Comparison of ENCODE assay signal across 8 cellular contexts in genomic region chr7:2314956-2315530, GRCh38. TPM values are rescaled to one million over a fixed set of nuclear protein-coding genes. Genes with fewer than 3 reads are reported as not detected.
DNase-seq lines count a peak whose midpoint lies in the region; ATAC-seq, FAIRE-seq and TF ChIP-seq lines count a peak whose summit lies in the region.
"Not testable (repeated sequence)": the region's sequence is repeated elsewhere in the genome, so short reads cannot be mapped to it uniquely, and the experiment has no call there.

No MANE protein-coding gene starts in this region.

- H3K9ac ChIP-seq in BLaER1; H9 (ENCODE audit: extremely low read depth, insufficient read length, low read length); MM.1S (ENCODE audit: low read length); GM12878 (ENCODE audit: control insufficient read depth, insufficient read depth, low read length): not testable (repeated sequence)

- H3K4me3 Mint-ChIP-seq in H9 = not testable (repeated sequence)

- not testable (repeated sequence) for H2BK5ac ChIP-seq in H9 (ENCODE audit: insufficient read length, low read length)

- H3K27ac Mint-ChIP-seq in H9 = not testable (repeated sequence)

- H3K56ac ChIP-seq in H9 (ENCODE audit: insufficient read length, low read depth, low read length) = not testable (repeated sequence)

- 100% methylated on average over 1 of the region's 3 CpGs for WGBS in H9 (ENCODE audit: extremely low coverage, insufficient read length, low lambda C conversion rate)
- 10% methylated on average over 3 of the region's 3 CpGs for WGBS in GM12878 (ENCODE audit: insufficient coverage, insufficient replicate concordance, low lambda C conversion rate, missing lambda C conversion rate)
- WGBS in psoas muscle, 3 donors = 71 to 77% (median 75%) methylated on average over 3 of the region's 3 CpGs
- 74 to 76% methylated on average over 3 of the region's 3 CpGs for WGBS in upper lobe of left lung, 2 donors

- H3K36me3 Mint-ChIP-seq in H9 (ENCODE audit: insufficient read depth in 1 of 3, low read depth in 3 of 3) = not testable (repeated sequence)

- H3K4ac ChIP-seq in H9 (ENCODE audit: low read depth, low read length) = not testable (repeated sequence)

- peaks cover 70% of the 10 kb centered on the region for H3K4me1 ChIP-seq in BLaER1
- H3K4me1 ChIP-seq in H9 (ENCODE audit: insufficient read depth, low read length); MM.1S (ENCODE audit: low read length); psoas muscle: not testable (repeated sequence)
- H3K4me1 ChIP-seq in GM12878 (ENCODE audit: control insufficient read depth, insufficient read depth, low read length) = peaks cover 12% of the 10 kb centered on the region
- H3K4me1 ChIP-seq in lower lobe of right lung = peaks cover 15% of the 10 kb centered on the region
- H3K4me1 ChIP-seq in upper lobe of left lung = peaks cover 0 to 15% (median 10%) of the 10 kb centered on the region in 4 donors

- H3K23ac ChIP-seq in H9 (ENCODE audit: insufficient read length, low read depth, low read length) = not testable (repeated sequence)

- not testable (repeated sequence) for H3K27me3 ChIP-seq in BLaER1; H9 (ENCODE audit: insufficient read depth, low read length); MM.1S (replicated peaks; ENCODE audit: insufficient read depth, low read length); GM12878 (replicated peaks in 1 of 2; ENCODE audit: control insufficient read depth in 2 of 2, insufficient read depth in 2 of 2, low read length in 1 of 2); lower lobe of right lung (ENCODE audit: low read depth); psoas muscle (ENCODE audit: insufficient read depth in 3 of 3, low read length in 2 of 3); upper lobe of left lung

- not testable (repeated sequence) for H3K14ac ChIP-seq in H9 (ENCODE audit: insufficient read depth, low read length)

- H2BK12ac ChIP-seq in H9 (ENCODE audit: insufficient read length, low read depth, low read length) = not testable (repeated sequence)

- not testable (repeated sequence) for H3F3A ChIP-seq in MM.1S (ENCODE audit: insufficient read depth, low read length)

- H3K36me3 ChIP-seq in BLaER1; MM.1S (replicated peaks; ENCODE audit: insufficient read depth, low read length); GM12878 (ENCODE audit: control insufficient read depth in 2 of 2, insufficient read depth in 2 of 2, low read length in 1 of 2); lower lobe of right lung; psoas muscle (ENCODE audit: insufficient read depth in 1 of 2, low read depth in 1 of 2); upper lobe of left lung: not testable (repeated sequence)

- not testable (repeated sequence) for H2BK20ac ChIP-seq in H9 (ENCODE audit: low read depth, low read length, poor library complexity, severe bottlenecking)

- in situ Hi-C loops in GM12878 (cut with MboI) = not testable (repeated sequence)

- not testable (repeated sequence) for H3K9me2 ChIP-seq in MM.1S (replicated peaks; ENCODE audit: insufficient read depth, low read length)

- not testable (repeated sequence) for TF ChIP-seq RAD21 in GM12878 (IDR thresholded peaks at IDR 0.05; ENCODE audit: insufficient read depth, low read depth, low read length)

- not testable (repeated sequence) for H3K79me2 ChIP-seq in H9 (ENCODE audit: insufficient read depth, low read length)
- peaks cover 20% of the 10 kb centered on the region for H3K79me2 ChIP-seq in MM.1S (ENCODE audit: low read length)
- H3K79me2 ChIP-seq in GM12878 (ENCODE audit: control insufficient read depth, insufficient read depth, low read length) = peaks cover 37% of the 10 kb centered on the region

- not testable (repeated sequence) for TF ChIP-seq CTCF in H9 (conservative IDR thresholded peaks at IDR 0.05); MM.1S (IDR thresholded peaks at IDR 0.05; ENCODE audit: low read length); GM12878 (IDR thresholded peaks at IDR 0.05 in 2 of 3, conservative IDR thresholded peaks at IDR 0.05 in 1 of 3; ENCODE audit: control insufficient read depth in 2 of 3, extremely low read depth in 1 of 3, insufficient read depth in 1 of 3, low read depth in 3 of 3, low read length in 3 of 3); lower lobe of right lung (IDR thresholded peaks at IDR 0.05); psoas muscle (IDR thresholded peaks at IDR 0.05); upper lobe of left lung (IDR thresholded peaks at IDR 0.05)

- not testable (repeated sequence) for H3K9me3 Mint-ChIP-seq in H9

- H4K8ac ChIP-seq in H9 (replicated peaks; ENCODE audit: insufficient read length, low read depth, low read length) = not testable (repeated sequence)

- CTCF ChIA-PET in GM12878 (lab: Yijun Ruan, JAX) = not testable (repeated sequence)

- H3K79me1 ChIP-seq in H9 (ENCODE audit: insufficient read depth, low read depth, low read length, poor library complexity, severe bottlenecking) = not testable (repeated sequence)

- H2AFZ ChIP-seq in H9 (ENCODE audit: low read length); GM12878 (ENCODE audit: control insufficient read depth, low read depth, low read length): not testable (repeated sequence)
- H2AFZ ChIP-seq in MM.1S (ENCODE audit: low read length) = peak overlapping the region; percentile 35; the same call in 1 of the 2 replicates

- not testable (repeated sequence) for H3K23me2 ChIP-seq in H9 (ENCODE audit: insufficient read length, low read depth, low read length, poor library complexity, severe bottlenecking)

- H3K4me3 ChIP-seq in BLaER1 = peak overlapping the region; percentile 89; the same call in 1 of the 2 replicates
- peak overlapping the region; percentile 41 for H3K4me3 ChIP-seq in MM.1S (ENCODE audit: low read length)
- peak overlapping the region; percentile 17; the same call in 1 of the 2 replicates for H3K4me3 ChIP-seq in GM12878
- peak overlapping the region; percentile 95 for H3K4me3 ChIP-seq in lower lobe of right lung
- peak overlapping the region; percentile 91 for H3K4me3 ChIP-seq in psoas muscle
- H3K4me3 ChIP-seq in upper lobe of left lung = peak overlapping the region in 3 of 4 donors; percentile 83 to 99 (median 97)

- not testable (repeated sequence) for H2BK120ac ChIP-seq in H9 (ENCODE audit: low read depth, low read length, poor library complexity, severe bottlenecking)

- H3K18ac ChIP-seq in H9 (ENCODE audit: insufficient read length, low read depth, low read length) = not testable (repeated sequence)

- H3K27ac ChIP-seq in BLaER1; H9 (ENCODE audit: insufficient read length, low read depth, low read length); MM.1S (ENCODE audit: low read length); GM12878 (ENCODE audit: control insufficient read depth, insufficient read depth); lower lobe of right lung; psoas muscle: not testable (repeated sequence)
- peak overlapping the region in 1 of 4 donors; percentile 88 for H3K27ac ChIP-seq in upper lobe of left lung

- H3K4me1 Mint-ChIP-seq in H9 = not testable (repeated sequence)

- not testable (repeated sequence) for TF ChIP-seq POLR2A in GM12878 (IDR thresholded peaks at IDR 0.05; ENCODE audit: low read depth, low read length); upper lobe of left lung (IDR thresholded peaks at IDR 0.05)

- POLR2A ChIA-PET in GM12878 (lab: Charles Lee) = not testable (repeated sequence)

- RAD21 ChIA-PET in GM12878 (lab: Charles Lee; ENCODE audit: unreplicated experiment) = not testable (repeated sequence)

- H3T11ph ChIP-seq in H9 (ENCODE audit: low read length) = not testable (repeated sequence)

- not testable (repeated sequence) for H3K9me3 ChIP-seq in BLaER1; H9 (ENCODE audit: control insufficient read depth, low read depth, low read length); MM.1S (replicated peaks; ENCODE audit: insufficient read depth, low read length); GM12878 (replicated peaks; ENCODE audit: control insufficient read depth, insufficient read depth, low read length); lower lobe of right lung; psoas muscle; upper lobe of left lung

- H4K5ac ChIP-seq in H9 (ENCODE audit: insufficient read length, low read depth, low read length) = not testable (repeated sequence)

- intact Hi-C loops in GM12878 (cut with micrococcal nuclease; ENCODE audit: unreplicated experiment) (loop anchor here (2.0 to 5.0 kb wide), 2 partner anchors 40 to 73 kb away; partner anchors contain the start of genes EIF3B, MRM2 and NUDT1), Right ventricle myocardium superior (cut with DNase I) (loop anchor here (5.0 kb wide), 1 partner anchor 83 kb away; the partner anchor contains the start of gene MAD1L1)
- intact Hi-C loops in lower lobe of right lung (cut with DNase I); psoas muscle (cut with DNase I): not testable (repeated sequence)

- H2BK15ac ChIP-seq in H9 (ENCODE audit: low read depth, low read length) = not testable (repeated sequence)

- peak overlapping the region; percentile 96; the same call in 1 of the 2 replicates for H3K4me2 ChIP-seq in BLaER1
- peak overlapping the region; percentile 28 for H3K4me2 ChIP-seq in H9 (ENCODE audit: insufficient read depth, insufficient read length, low read length)
- peak overlapping the region; percentile 53 for H3K4me2 ChIP-seq in MM.1S (ENCODE audit: low read depth, low read length)
- H3K4me2 ChIP-seq in GM12878 (ENCODE audit: control insufficient read depth, insufficient read depth) = peak overlapping the region; percentile 87; the same call in 1 of the 2 replicates

- ATAC-seq in GM12878; Right ventricle myocardium superior (ENCODE audit: poor library complexity); lower lobe of right lung; psoas muscle; upper lobe of left lung (ENCODE audit: low FRiP score in 2 of 2): not testable (repeated sequence)

- not testable (repeated sequence) for BruUV-seq in GM12878 (replicated peaks; lab: Mats Ljungman, UMichigan)

- H3K27me3 Mint-ChIP-seq in H9 (ENCODE audit: low read depth) = not testable (repeated sequence)

- SMC1A ChIA-PET in GM12878 (lab: Charles Lee; ENCODE audit: uncharacterized antibody, unreplicated experiment) = not testable (repeated sequence)

- not testable (repeated sequence) for H2AK5ac ChIP-seq in H9 (ENCODE audit: insufficient read length, low read length)

- FAIRE-seq in GM12878 (lab: Jason Lieb, UNC) = not testable (repeated sequence)

- DNase-seq in H9; MM.1S; GM12878 (ENCODE audit: low read depth, low spot score); lower lobe of right lung; psoas muscle; upper lobe of left lung: not testable (repeated sequence)
- peak; percentile 10 for DNase-seq in Right ventricle myocardium superior

- H4K91ac ChIP-seq in H9 (ENCODE audit: insufficient read length, low read depth, low read length) = not testable (repeated sequence)

- not testable (repeated sequence) for H4K20me1 ChIP-seq in BLaER1; H9 (ENCODE audit: control insufficient read depth, insufficient read depth, insufficient read length); MM.1S (ENCODE audit: insufficient read depth, low read length); GM12878 (ENCODE audit: control insufficient read depth, insufficient read depth)

- TF ChIP-seq EP300 in GM12878 (IDR thresholded peaks at IDR 0.05; ENCODE audit: borderline replicate concordance in 1 of 2, control insufficient read depth in 1 of 2, low read depth in 2 of 2, low read length in 2 of 2); upper lobe of left lung (IDR thresholded peaks at IDR 0.05): not testable (repeated sequence)

RNA-seq across cellular contexts. Expression of gene SNX8, which starts 0.8 kb away (rescaled TPM):
- total RNA-seq in H9 (2021) (40.6 and 45.6 TPM in 2 replicates), GM12878 (2014; rRNA removed) (40.5 and 42.2 TPM in 2 replicates), GM12878 (2014; rRNA removed; fragmentation: Illumina TruSeq; extraction: Trizol) (46.5 and 51.6 TPM in 2 replicates), GM12878 (2021) (150 and 156 TPM in 2 replicates), Right ventricle myocardium superior (19.1 TPM), lower lobe of right lung (43.1 TPM), psoas muscle (10 to 100 TPM; 13.4 to 25.1 (median 21.7) TPM), upper lobe of left lung (10 to 100 TPM; 16.0 to 74.3 (median 41.2) TPM)
- total RNA-seq in GM12878 (2013; cell fraction: nucleolus; rRNA removed) = 69.7 and 75.0 TPM in 2 replicates
- 12.4 TPM for polyA plus RNA-seq in GM12878 (2011; ENCODE audit: low read depth)
- polyA plus RNA-seq in GM12878 (2011; rRNA removed) (92.1 and 210 TPM in 2 replicates), GM12878 (2014; fragmentation: Illumina TruSeq; extraction: Trizol) (19.4 and 79.8 TPM in 2 replicates), GM12878 (2014; fragmentation: Nextera tagmentation; extraction: Ambion mirVana) (10 to 100 TPM in 1 of 2 experiments, 1 to 10 TPM in 1; 6.4 to 21.5 TPM), GM12878 (2014; rRNA removed) (115 and 118 TPM in 2 replicates), GM12878 (2016; fragmentation: Nextera tagmentation; extraction: Ambion mirVana) (100 to 1,000 TPM; 118 to 133 TPM), psoas muscle (10 to 100 TPM in 2 of 3 donors, 1 to 10 TPM in 1; 8.4 to 14.3 (median 12.3) TPM)
- polyA plus RNA-seq in GM12878 (2011; cell fraction: cytosol; rRNA removed) = 146 and 248 TPM in 2 replicates
- polyA plus RNA-seq in GM12878 (2011; cell fraction: nucleus; rRNA removed) = 220 and 232 TPM in 2 replicates
- 101 and 127 TPM in 2 replicates for polyA plus RNA-seq in GM12878 (2012)
- polyA minus RNA-seq in GM12878 (2011; rRNA and poly(A)+ RNA removed) = 199 and 253 TPM in 2 replicates
- polyA minus RNA-seq in GM12878 (2011; cell fraction: cytosol; rRNA and poly(A)+ RNA removed) = 69.8 and 71.0 TPM in 2 replicates
- 31.3 and 40.8 TPM in 2 replicates for polyA minus RNA-seq in GM12878 (2011; cell fraction: nucleus; rRNA and poly(A)+ RNA removed)

RNA-seq across cellular contexts. Expression of gene EIF3B, which starts 39.6 kb away (rescaled TPM):
- total RNA-seq in H9 (2021) = 337 and 343 TPM in 2 replicates
- total RNA-seq in GM12878 (2013; cell fraction: nucleolus; rRNA removed) = 276 and 290 TPM in 2 replicates
- 154 and 166 TPM in 2 replicates for total RNA-seq in GM12878 (2014; rRNA removed)
- total RNA-seq in GM12878 (2014; rRNA removed; fragmentation: Illumina TruSeq; extraction: Trizol) = 197 and 221 TPM in 2 replicates
- 232 and 251 TPM in 2 replicates for total RNA-seq in GM12878 (2021)
- polyA plus RNA-seq in GM12878 (2011; ENCODE audit: low read depth) = 108 TPM
- 138 and 140 TPM in 2 replicates for polyA plus RNA-seq in GM12878 (2011; rRNA removed)
- polyA plus RNA-seq in GM12878 (2011; cell fraction: cytosol; rRNA removed) = 110 and 132 TPM in 2 replicates
- 251 and 346 TPM in 2 replicates for polyA plus RNA-seq in GM12878 (2011; cell fraction: nucleus; rRNA removed)
- polyA plus RNA-seq in GM12878 (2012) = 135 and 193 TPM in 2 replicates
- polyA plus RNA-seq in GM12878 (2014; fragmentation: Illumina TruSeq; extraction: Trizol) = 275 and 289 TPM in 2 replicates
- polyA plus RNA-seq in GM12878 (2014; fragmentation: Nextera tagmentation; extraction: Ambion mirVana) = 10 to 100 TPM; 17.6 to 52.4 TPM
- polyA plus RNA-seq in GM12878 (2014; rRNA removed) = 167 and 173 TPM in 2 replicates
- 100 to 1,000 TPM in 1 of 2 experiments, 10 to 100 TPM in 1; 36.9 to 126 TPM for polyA plus RNA-seq in GM12878 (2016; fragmentation: Nextera tagmentation; extraction: Ambion mirVana)
- 127 and 134 TPM in 2 replicates for polyA minus RNA-seq in GM12878 (2011; rRNA and poly(A)+ RNA removed)
- 52.5 and 58.8 TPM in 2 replicates for polyA minus RNA-seq in GM12878 (2011; cell fraction: cytosol; rRNA and poly(A)+ RNA removed)
- 59.1 and 78.1 TPM in 2 replicates for polyA minus RNA-seq in GM12878 (2011; cell fraction: nucleus; rRNA and poly(A)+ RNA removed)
- total RNA-seq in Right ventricle myocardium superior = 68.0 TPM
- total RNA-seq in lower lobe of right lung = 89.5 TPM
- 100 to 1,000 TPM; 101 to 203 (median 180) TPM for total RNA-seq in psoas muscle
- polyA plus RNA-seq in psoas muscle = 100 to 1,000 TPM; 113 to 275 (median 159) TPM
- 100 to 1,000 TPM; 110 to 129 (median 117) TPM for total RNA-seq in upper lobe of left lung

Comparison
In these comparisons a context has a peak if more than half of its experiments do, and no peak if none do; other contexts are left out.
1. H3K4me2 ChIP-seq: peak in every context shown above with its lines; median percentile 96 in BLaER1; 87 in GM12878; 53 in MM.1S; 28 in H9.
2. H3K4me3 ChIP-seq: peak in every context shown above with its lines; median percentile 97 in upper lobe of left lung; 95 in lower lobe of right lung; 91 in psoas muscle; 89 in BLaER1; 41 in MM.1S; 17 in GM12878.